In genomic region chr6:149176971-149177667, GRCh38 we compare ENCODE assay signal across 1 cellular context.
TF ChIP-seq lines count a peak whose summit lies in the region.

No MANE protein-coding gene starts in this region.

TF ChIP-seq in GM23338, 12 proteins besides CTCF, POLR2A, EP300 and RAD21 (continued from another document):
- TF ChIP-seq, protein P1, sequence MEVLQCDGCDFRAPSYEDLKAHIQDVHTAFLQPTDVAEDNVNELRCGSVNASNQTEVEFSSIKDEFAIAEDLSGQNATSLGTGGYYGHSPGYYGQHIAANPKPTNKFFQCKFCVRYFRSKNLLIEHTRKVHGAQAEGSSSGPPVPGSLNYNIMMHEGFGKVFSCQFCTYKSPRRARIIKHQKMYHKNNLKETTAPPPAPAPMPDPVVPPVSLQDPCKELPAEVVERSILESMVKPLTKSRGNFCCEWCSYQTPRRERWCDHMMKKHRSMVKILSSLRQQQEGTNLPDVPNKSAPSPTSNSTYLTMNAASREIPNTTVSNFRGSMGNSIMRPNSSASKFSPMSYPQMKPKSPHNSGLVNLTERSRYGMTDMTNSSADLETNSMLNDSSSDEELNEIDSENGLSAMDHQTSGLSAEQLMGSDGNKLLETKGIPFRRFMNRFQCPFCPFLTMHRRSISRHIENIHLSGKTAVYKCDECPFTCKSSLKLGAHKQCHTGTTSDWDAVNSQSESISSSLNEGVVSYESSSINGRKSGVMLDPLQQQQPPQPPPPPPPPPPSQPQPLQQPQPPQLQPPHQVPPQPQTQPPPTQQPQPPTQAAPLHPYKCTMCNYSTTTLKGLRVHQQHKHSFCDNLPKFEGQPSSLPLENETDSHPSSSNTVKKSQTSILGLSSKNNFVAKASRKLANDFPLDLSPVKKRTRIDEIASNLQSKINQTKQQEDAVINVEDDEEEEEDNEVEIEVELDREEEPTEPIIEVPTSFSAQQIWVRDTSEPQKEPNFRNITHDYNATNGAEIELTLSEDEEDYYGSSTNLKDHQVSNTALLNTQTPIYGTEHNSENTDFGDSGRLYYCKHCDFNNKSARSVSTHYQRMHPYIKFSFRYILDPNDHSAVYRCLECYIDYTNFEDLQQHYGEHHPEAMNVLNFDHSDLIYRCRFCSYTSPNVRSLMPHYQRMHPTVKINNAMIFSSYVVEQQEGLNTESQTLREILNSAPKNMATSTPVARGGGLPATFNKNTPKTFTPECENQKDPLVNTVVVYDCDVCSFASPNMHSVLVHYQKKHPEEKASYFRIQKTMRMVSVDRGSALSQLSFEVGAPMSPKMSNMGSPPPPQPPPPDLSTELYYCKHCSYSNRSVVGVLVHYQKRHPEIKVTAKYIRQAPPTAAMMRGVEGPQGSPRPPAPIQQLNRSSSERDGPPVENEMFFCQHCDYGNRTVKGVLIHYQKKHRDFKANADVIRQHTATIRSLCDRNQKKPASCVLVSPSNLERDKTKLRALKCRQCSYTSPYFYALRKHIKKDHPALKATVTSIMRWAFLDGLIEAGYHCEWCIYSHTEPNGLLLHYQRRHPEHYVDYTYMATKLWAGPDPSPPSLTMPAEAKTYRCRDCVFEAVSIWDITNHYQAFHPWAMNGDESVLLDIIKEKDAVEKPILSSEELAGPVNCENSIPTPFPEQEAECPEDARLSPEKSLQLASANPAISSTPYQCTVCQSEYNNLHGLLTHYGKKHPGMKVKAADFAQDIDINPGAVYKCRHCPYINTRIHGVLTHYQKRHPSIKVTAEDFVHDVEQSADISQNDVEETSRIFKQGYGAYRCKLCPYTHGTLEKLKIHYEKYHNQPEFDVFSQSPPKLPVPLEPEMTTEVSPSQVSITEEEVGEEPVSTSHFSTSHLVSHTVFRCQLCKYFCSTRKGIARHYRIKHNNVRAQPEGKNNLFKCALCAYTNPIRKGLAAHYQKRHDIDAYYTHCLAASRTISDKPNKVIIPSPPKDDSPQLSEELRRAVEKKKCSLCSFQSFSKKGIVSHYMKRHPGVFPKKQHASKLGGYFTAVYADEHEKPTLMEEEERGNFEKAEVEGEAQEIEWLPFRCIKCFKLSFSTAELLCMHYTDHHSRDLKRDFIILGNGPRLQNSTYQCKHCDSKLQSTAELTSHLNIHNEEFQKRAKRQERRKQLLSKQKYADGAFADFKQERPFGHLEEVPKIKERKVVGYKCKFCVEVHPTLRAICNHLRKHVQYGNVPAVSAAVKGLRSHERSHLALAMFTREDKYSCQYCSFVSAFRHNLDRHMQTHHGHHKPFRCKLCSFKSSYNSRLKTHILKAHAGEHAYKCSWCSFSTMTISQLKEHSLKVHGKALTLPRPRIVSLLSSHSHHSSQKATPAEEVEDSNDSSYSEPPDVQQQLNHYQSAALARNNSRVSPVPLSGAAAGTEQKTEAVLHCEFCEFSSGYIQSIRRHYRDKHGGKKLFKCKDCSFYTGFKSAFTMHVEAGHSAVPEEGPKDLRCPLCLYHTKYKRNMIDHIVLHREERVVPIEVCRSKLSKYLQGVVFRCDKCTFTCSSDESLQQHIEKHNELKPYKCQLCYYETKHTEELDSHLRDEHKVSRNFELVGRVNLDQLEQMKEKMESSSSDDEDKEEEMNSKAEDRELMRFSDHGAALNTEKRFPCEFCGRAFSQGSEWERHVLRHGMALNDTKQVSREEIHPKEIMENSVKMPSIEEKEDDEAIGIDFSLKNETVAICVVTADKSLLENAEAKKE (CRISPR knock-in tag; IDR thresholded peaks at IDR 0.05), result no peak
- TF ChIP-seq NANOG (IDR thresholded peaks at IDR 0.05; ENCODE audit: borderline replicate concordance), result no peak
